ENCODE assay signal across 1 cellular context in genomic region chr2:233349005-233349998, GRCh38.
TF ChIP-seq lines count a peak whose summit lies in the region.

No MANE protein-coding gene starts in this region.

TF ChIP-seq in HepG2, 621 proteins besides CTCF, POLR2A, EP300 and RAD21 (continued from another document and continues in another):
- 0 out of 2 replicates have a peak, but pooled peaks have one; percentile 8 for TF ChIP-seq IRF1 (CRISPR knock-in tag; IDR thresholded peaks at IDR 0.05; ENCODE audit: low read depth)
- no peak for TF ChIP-seq ZFP82 (CRISPR knock-in tag; IDR thresholded peaks at IDR 0.05; ENCODE audit: borderline replicate concordance)
- no peak for TF ChIP-seq ZNF850 (CRISPR knock-in tag; conservative IDR thresholded peaks at IDR 0.05)
- no peak for TF ChIP-seq NFYB (CRISPR knock-in tag; IDR thresholded peaks at IDR 0.05)
- no peak for TF ChIP-seq STAG1 (CRISPR knock-in tag; IDR thresholded peaks at IDR 0.05)
- no peak for TF ChIP-seq NRL (CRISPR knock-in tag; IDR thresholded peaks at IDR 0.05; ENCODE audit: borderline replicate concordance)
- TF ChIP-seq ZNF773 (CRISPR knock-in tag; IDR thresholded peaks at IDR 0.05; ENCODE audit: borderline replicate concordance) = no peak
- TF ChIP-seq ZNF432 (CRISPR knock-in tag; IDR thresholded peaks at IDR 0.05; ENCODE audit: borderline replicate concordance) = no peak
- TF ChIP-seq ZNF567 (CRISPR knock-in tag; IDR thresholded peaks at IDR 0.05; ENCODE audit: borderline replicate concordance) = 0 out of 2 replicates have a peak, but pooled peaks have one; percentile 5
- peak; percentile 79 for TF ChIP-seq MEF2D (CRISPR knock-in tag; IDR thresholded peaks at IDR 0.05)
- no peak for TF ChIP-seq SRSF1 (optimal IDR thresholded peaks at IDR 0.05; ENCODE audit: low read depth, low read length)
- 0 out of 2 replicates have a peak, but pooled peaks have one; percentile 41 for TF ChIP-seq WIZ (CRISPR knock-in tag; IDR thresholded peaks at IDR 0.05)
- TF ChIP-seq ZNF354B (CRISPR knock-in tag; IDR thresholded peaks at IDR 0.05) = no peak
- TF ChIP-seq ZNF20 (CRISPR knock-in tag; IDR thresholded peaks at IDR 0.05) = no peak
- no peak for TF ChIP-seq NFE2 (CRISPR knock-in tag; IDR thresholded peaks at IDR 0.05)
- TF ChIP-seq HIVEP1 (CRISPR knock-in tag; IDR thresholded peaks at IDR 0.05) = 0 out of 2 replicates have a peak, but pooled peaks have one; percentile 59
- TF ChIP-seq PRDM4 (CRISPR knock-in tag; IDR thresholded peaks at IDR 0.05; ENCODE audit: borderline replicate concordance) = no peak
- TF ChIP-seq ZNF703 (CRISPR knock-in tag; IDR thresholded peaks at IDR 0.05; ENCODE audit: borderline replicate concordance) = no peak
- no peak for TF ChIP-seq SP5 (CRISPR knock-in tag; IDR thresholded peaks at IDR 0.05; ENCODE audit: borderline replicate concordance, low read depth)
- peak; percentile 23; the same call in 1 of the 2 replicates for TF ChIP-seq ZXDC (CRISPR knock-in tag; IDR thresholded peaks at IDR 0.05)
- TF ChIP-seq GATAD2A (CRISPR knock-in tag; IDR thresholded peaks at IDR 0.05) = peak; percentile 32; the same call in 1 of the 2 replicates
- TF ChIP-seq ZNF232 (CRISPR knock-in tag; IDR thresholded peaks at IDR 0.05; ENCODE audit: borderline replicate concordance) = no peak
- TF ChIP-seq ZBTB43 (CRISPR knock-in tag; conservative IDR thresholded peaks at IDR 0.05) = no peak
- TF ChIP-seq ZNF577 (CRISPR knock-in tag; IDR thresholded peaks at IDR 0.05; ENCODE audit: borderline replicate concordance, low read depth) = no peak
- peak; percentile 64; the same call in 1 of the 2 replicates for TF ChIP-seq ARNTL (CRISPR knock-in tag; IDR thresholded peaks at IDR 0.05)
- peak; percentile 28; the same call in 1 of the 2 replicates for TF ChIP-seq TFDP1 (CRISPR knock-in tag; IDR thresholded peaks at IDR 0.05; ENCODE audit: borderline replicate concordance)
- peak; percentile 71 for TF ChIP-seq ZSCAN29 (CRISPR knock-in tag; conservative IDR thresholded peaks at IDR 0.05)
- TF ChIP-seq SOX6 (IDR thresholded peaks at IDR 0.05) = no peak
- TF ChIP-seq SOX6 (CRISPR knock-in tag; IDR thresholded peaks at IDR 0.05) = peak; percentile 20; the same call in 1 of the 2 replicates
- TF ChIP-seq ZNF652 (CRISPR knock-in tag; IDR thresholded peaks at IDR 0.05; ENCODE audit: borderline replicate concordance, low read depth) = no peak
- peak; percentile 52; the same call in 1 of the 2 replicates for TF ChIP-seq REPIN1 (CRISPR knock-in tag; IDR thresholded peaks at IDR 0.05; ENCODE audit: borderline replicate concordance, low read depth)
- TF ChIP-seq ZNF547 (CRISPR knock-in tag; IDR thresholded peaks at IDR 0.05) = no peak
- TF ChIP-seq KAT8 (CRISPR knock-in tag; IDR thresholded peaks at IDR 0.05) = no peak
- TF ChIP-seq ATF7-NPFF (CRISPR knock-in tag; IDR thresholded peaks at IDR 0.05; ENCODE audit: low read depth) = no peak
- TF ChIP-seq POGK (CRISPR knock-in tag; conservative IDR thresholded peaks at IDR 0.05) = 0 out of 2 replicates have a peak, but pooled peaks have one; percentile 32
- no peak for TF ChIP-seq ZNF225 (CRISPR knock-in tag; IDR thresholded peaks at IDR 0.05)
- TF ChIP-seq GRHL1 (CRISPR knock-in tag; conservative IDR thresholded peaks at IDR 0.05) = no peak
- no peak; the same call in 1 of the 2 replicates for TF ChIP-seq NCOA1 (CRISPR knock-in tag; IDR thresholded peaks at IDR 0.05)
- 0 out of 2 replicates have a peak, but pooled peaks have one; percentile 81 for TF ChIP-seq FOXO4 (CRISPR knock-in tag; conservative IDR thresholded peaks at IDR 0.05)
- TF ChIP-seq ZBTB38 (CRISPR knock-in tag; IDR thresholded peaks at IDR 0.05) = no peak
- TF ChIP-seq KLF9 (CRISPR knock-in tag; IDR thresholded peaks at IDR 0.05; ENCODE audit: low read depth) = no peak
- no peak for TF ChIP-seq PREB (CRISPR knock-in tag; IDR thresholded peaks at IDR 0.05)
- no peak for TF ChIP-seq DNMT1 (CRISPR knock-in tag; IDR thresholded peaks at IDR 0.05)
- TF ChIP-seq ZNF335 (CRISPR knock-in tag; IDR thresholded peaks at IDR 0.05) = no peak
- TF ChIP-seq ZNF235 (CRISPR knock-in tag; IDR thresholded peaks at IDR 0.05; ENCODE audit: borderline replicate concordance) = no peak
- no peak for TF ChIP-seq NFATC3 (CRISPR knock-in tag; IDR thresholded peaks at IDR 0.05)
- TF ChIP-seq KDM3A (CRISPR knock-in tag; IDR thresholded peaks at IDR 0.05; ENCODE audit: low read depth) = no peak
- no peak for TF ChIP-seq TRAFD1 (CRISPR knock-in tag; IDR thresholded peaks at IDR 0.05; ENCODE audit: borderline replicate concordance)
